12 cellular contexts compared by ENCODE assay signal in genomic region chr6:2866183-2866846, GRCh38. TPM values are rescaled to one million over a fixed set of nuclear protein-coding genes. Genes with fewer than 3 reads are reported as not detected.
DNase-seq lines count a peak whose midpoint lies in the region; ATAC-seq and TF ChIP-seq lines count a peak whose summit lies in the region.
"Had no signal": no experiment of that assay in that cellular context is flagged by ENCODE, and none has a peak within 500 bp of the region (broad histone marks: within the 10 kb centered on the region; RNA-seq: fewer than 3 reads in every experiment).

No MANE protein-coding gene starts in this region.

- ATAC-seq in GM19467 (IDR thresholded peaks at IDR 0.05; ENCODE audit: unreplicated experiment) (peak; percentile 33), HG03342 (IDR thresholded peaks at IDR 0.05; ENCODE audit: unreplicated experiment) (peak; percentile 46), foreskin keratinocyte (peak; percentile 85)
- no peak for ATAC-seq in activated T-cell treated with anti-CD3 and anti-CD28 coated beads, Interleukin-2, amount 50 U/mL, for 72 hours (replicated peaks in 1 of 2)
- ATAC-seq: CD8-positive, alpha-beta T cell; Right ventricle myocardium inferior had no signal

- H3K27ac ChIP-seq in foreskin keratinocyte = peak overlapping the region; percentile 38

- H3K27me3 Mint-ChIP-seq in activated T-cell treated with anti-CD3 and anti-CD28 coated beads, Interleukin-2, amount 50 U/mL, for 72 hours (ENCODE audit: low read depth) = no peaks in the 10 kb centered on the region
- H3K27me3 Mint-ChIP-seq: activated naive CD4-positive, alpha-beta T cell treated with anti-CD3 and anti-CD28 coated beads, Interleukin-2, amount 50 U/mL, for 24 hours had no signal

- H3K4me3 Mint-ChIP-seq in activated T-cell treated with anti-CD3 and anti-CD28 coated beads, Interleukin-2, amount 50 U/mL, for 72 hours = no peak overlapping the region
- H3K4me3 Mint-ChIP-seq: activated naive CD4-positive, alpha-beta T cell treated with anti-CD3 and anti-CD28 coated beads, Interleukin-2, amount 50 U/mL, for 24 hours; CD8-positive, alpha-beta T cell had no signal

- in situ Hi-C loops in Caki2 (cut with HindIII; ENCODE audit: low pct_unique_long_range_greater_than_20kb, low sequenced_read_pairs) = no loop called here

- H3K9me3 Mint-ChIP-seq in activated T-cell treated with anti-CD3 and anti-CD28 coated beads, Interleukin-2, amount 50 U/mL, for 72 hours = no peaks in the 10 kb centered on the region
- H3K9me3 Mint-ChIP-seq: activated naive CD4-positive, alpha-beta T cell treated with anti-CD3 and anti-CD28 coated beads, Interleukin-2, amount 50 U/mL, for 24 hours; CD8-positive, alpha-beta T cell had no signal

- H3K36me3 Mint-ChIP-seq in activated T-cell treated with anti-CD3 and anti-CD28 coated beads, Interleukin-2, amount 50 U/mL, for 72 hours (ENCODE audit: insufficient read depth in 2 of 2) = peaks cover under 1% of the 10 kb centered on the region in 2 donors
- H3K36me3 Mint-ChIP-seq: CD8-positive, alpha-beta T cell had no signal

- peaks cover 11% of the 10 kb centered on the region for H3K4me1 ChIP-seq in foreskin keratinocyte

- no peaks in the 10 kb centered on the region for H3K27me3 ChIP-seq in foreskin keratinocyte

- no peak for TF ChIP-seq CTCF in foreskin keratinocyte (conservative IDR thresholded peaks at IDR 0.05)

- peaks cover 71% of the 10 kb centered on the region for H3K4me1 Mint-ChIP-seq in activated T-cell treated with anti-CD3 and anti-CD28 coated beads, Interleukin-2, amount 50 U/mL, for 72 hours (ENCODE audit: low read depth)

- DNase-seq in Caki2 (ENCODE audit: low read depth) (peak; percentile 81), foreskin keratinocyte (no peak), NCI-H1048 (lab: John Stamatoyannopoulos, UW) (no peak), cerebellum (ENCODE audit: low spot score) (no peak)
- no peak for DNase-seq in activated T-cell treated with anti-CD3 and anti-CD28 coated beads, Interleukin-2, amount 50 U/mL, for 72 hours
- no peak for DNase-seq in stimulated activated CD4-positive, alpha-beta T cell treated with anti-CD3 and anti-CD28 coated beads, Interleukin-2, amount 100 ng/mL, for 48 hours
- DNase-seq: CD8-positive, alpha-beta T cell; foreskin melanocyte had no signal

- H3K27ac Mint-ChIP-seq in activated T-cell treated with anti-CD3 and anti-CD28 coated beads, Interleukin-2, amount 50 U/mL, for 72 hours = no peak overlapping the region
- H3K27ac Mint-ChIP-seq: CD8-positive, alpha-beta T cell had no signal

RNA-seq across cellular contexts. Expression of gene SERPINB1, which starts 24.7 kb away (rescaled TPM):
- total RNA-seq in Caki2 (2014; rRNA removed; shearing (Covaris generic); ENCODE audit: low replicate concordance) = 51.6 and 54.2 TPM in 2 replicates
- 34.2 TPM in 2 replicates for total RNA-seq in foreskin keratinocyte
- 36.5 and 40.3 TPM in 2 replicates for polyA plus RNA-seq in foreskin keratinocyte
- 100 to 1,000 TPM; 131 to 203 TPM for total RNA-seq in activated T-cell treated with anti-CD3 and anti-CD28 coated beads, Interleukin-2, amount 50 U/mL, for 72 hours
- total RNA-seq in cerebellum = 2.9 TPM

RNA-seq across cellular contexts. Expression of gene SERPINB9, which starts 36.8 kb away (rescaled TPM):
- 0.75 and 2.6 TPM in 2 replicates for total RNA-seq in Caki2 (2014; rRNA removed; shearing (Covaris generic); ENCODE audit: low replicate concordance)
- total RNA-seq in foreskin keratinocyte (0.07 and 0.31 TPM in 2 replicates), cerebellum (4.2 TPM)
- 0.08 and 0.11 TPM in 2 replicates for polyA plus RNA-seq in foreskin keratinocyte
- 10 to 100 TPM; 70.7 to 96.1 TPM for total RNA-seq in activated T-cell treated with anti-CD3 and anti-CD28 coated beads, Interleukin-2, amount 50 U/mL, for 72 hours

Comparison
In these comparisons a context has a peak if more than half of its experiments do, and no peak if none do; other contexts are left out.
1. ATAC-seq: peak in GM19467 (single experiment), HG03342 (single experiment) and foreskin keratinocyte (single experiment); none in activated T-cell treated with anti-CD3 and anti-CD28 coated beads, Interleukin-2, amount 50 U/mL, for 72 hours (0 of 2).
2. RNA of gene SERPINB9, which starts 36.8 kb away (total RNA-seq): 70.7 to 96.1 TPM in activated T-cell treated with anti-CD3 and anti-CD28 coated beads, Interleukin-2, amount 50 U/mL, for 72 hours; 4.2 TPM in cerebellum (single experiment), 0.75 to 2.6 TPM in Caki2 and 0.07 to 0.31 TPM in foreskin keratinocyte; every median in the first group is over 10 times any median in the second.